Comparison of ENCODE assay signal across 9 cellular contexts in the genomic region with DNA sequence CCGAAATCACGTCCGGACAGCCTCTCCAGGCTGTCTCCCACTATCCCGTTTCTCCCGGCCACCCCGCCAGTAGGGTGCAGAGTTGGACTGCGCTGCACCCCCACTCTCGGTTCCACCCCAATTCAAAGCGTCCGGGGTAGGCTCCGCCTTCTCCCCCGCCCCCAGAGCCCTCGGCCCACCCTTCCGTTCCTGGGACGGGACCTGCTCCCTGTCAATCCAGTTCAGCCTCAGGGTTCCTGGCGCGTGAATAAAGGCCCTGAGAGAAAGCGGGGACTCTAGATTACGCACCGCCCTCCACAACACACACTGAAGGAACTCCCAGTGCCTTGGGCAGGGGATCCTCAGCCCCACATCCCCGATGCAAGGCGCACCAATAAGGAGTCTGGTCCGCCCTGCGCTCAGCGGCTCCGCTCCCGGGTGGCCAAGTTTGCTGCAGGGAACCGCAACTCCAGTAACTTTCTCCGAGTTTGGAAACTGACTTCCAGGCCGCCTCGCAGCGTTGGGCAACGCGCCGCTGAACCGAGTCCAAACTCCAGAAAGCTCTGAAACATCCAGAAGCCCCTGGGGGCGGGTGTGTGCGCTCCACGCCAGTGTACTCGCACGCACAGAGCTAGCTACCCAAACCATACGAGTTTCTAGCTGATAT. TPM values are rescaled to one million over a fixed set of nuclear protein-coding genes. Genes with fewer than 3 reads are reported as not detected.
A peak's percentile ranks its signal among the peaks of the same experiment; 100 is the strongest.
DNase-seq lines count a peak whose midpoint lies in the region; ATAC-seq, FAIRE-seq and TF ChIP-seq lines count a peak whose summit lies in the region.
"Had no signal": no experiment of that assay in that cellular context is flagged by ENCODE, and none has a peak within 500 bp of the region (broad histone marks: within the 10 kb centered on the region; RNA-seq: fewer than 3 reads in every experiment).

No MANE protein-coding gene starts in this region.

- H3K27ac Mint-ChIP-seq in activated T-cell treated with anti-CD3 and anti-CD28 coated beads, Interleukin-2, amount 50 U/mL, for 72 hours: no peak overlapping the region
- H3K27ac Mint-ChIP-seq: activated naive CD8-positive, alpha-beta T cell had no signal

- H3K4me1 Mint-ChIP-seq in activated T-cell treated with anti-CD3 and anti-CD28 coated beads, Interleukin-2, amount 50 U/mL, for 72 hours (ENCODE audit: low read depth): peaks cover 6% of the 10 kb centered on the region

- no peaks in the 10 kb centered on the region for H3K9me3 Mint-ChIP-seq in activated T-cell treated with anti-CD3 and anti-CD28 coated beads, Interleukin-2, amount 50 U/mL, for 72 hours

- H3K36me3 ChIP-seq in SK-N-MC (ENCODE audit: insufficient read depth, low read length): no peaks in the 10 kb centered on the region
- H3K36me3 ChIP-seq in esophagus squamous epithelium: peaks cover 0 to under 1% (median 0%) of the 10 kb centered on the region in 3 donors
- H3K36me3 ChIP-seq in mucosa of descending colon (ENCODE audit: low read depth): no peaks in the 10 kb centered on the region

- H3K9ac ChIP-seq in SK-N-MC (ENCODE audit: insufficient read length): no peak overlapping the region

- WGBS in esophagus squamous epithelium, 2 donors: 0 to 10% methylated on average over 5 to 11 of the region's 42 CpGs

- intact Hi-C loops in esophagus squamous epithelium (cut with DNase I): loop anchor here (10.0 kb wide), 1 partner anchor 151 kb away; no protein-coding TSS in a partner anchor
- intact Hi-C loops in mucosa of descending colon (cut with DNase I, micrococcal nuclease): no loop called here

- H3K4me3 Mint-ChIP-seq in activated T-cell treated with anti-CD3 and anti-CD28 coated beads, Interleukin-2, amount 50 U/mL, for 72 hours: peak overlapping the region; percentile 20 to 60
- H3K4me3 Mint-ChIP-seq: activated naive CD8-positive, alpha-beta T cell had no signal

- TF ChIP-seq POLR2A in esophagus squamous epithelium (IDR thresholded peaks at IDR 0.05): peak in 2 of 4 donors; percentile 70 to 87

- H3K27me3 Mint-ChIP-seq in activated T-cell treated with anti-CD3 and anti-CD28 coated beads, Interleukin-2, amount 50 U/mL, for 72 hours (ENCODE audit: low read depth): peaks cover 23% of the 10 kb centered on the region

- no peak for ATAC-seq in activated T-cell treated with anti-CD3 and anti-CD28 coated beads, Interleukin-2, amount 50 U/mL, for 72 hours (replicated peaks in 1 of 2)
- peak; percentile 88 for ATAC-seq in mucosa of descending colon

- H3K9me3 ChIP-seq in SK-N-MC (ENCODE audit: low read depth, low read length) (no peaks in the 10 kb centered on the region), esophagus squamous epithelium (no peaks in the 10 kb centered on the region), mucosa of descending colon (no peaks in the 10 kb centered on the region)

- peaks cover 0 to 64% (median 0%) of the 10 kb centered on the region in 3 donors for H3K4me1 ChIP-seq in esophagus squamous epithelium
- peaks cover 8% of the 10 kb centered on the region for H3K4me1 ChIP-seq in mucosa of descending colon (ENCODE audit: low read depth)

- no peak overlapping the region for H3K27ac ChIP-seq in SK-N-MC
- peak overlapping the region; percentile 82 to 96 (median 87) for H3K27ac ChIP-seq in esophagus squamous epithelium

- no peak for FAIRE-seq in urothelium cell line (lab: Jason Lieb, UNC)

- peaks cover 0 to 70% (median 0%) of the 10 kb centered on the region in 4 donors for H3K27me3 ChIP-seq in esophagus squamous epithelium

- peak in 5 of 6 experiments; percentile 19 to 47 (median 34) for TF ChIP-seq CTCF in esophagus squamous epithelium (IDR thresholded peaks at IDR 0.05)
- TF ChIP-seq CTCF in mucosa of descending colon (IDR thresholded peaks at IDR 0.05): no peak

- peaks cover 0 to 3% of the 10 kb centered on the region in 2 donors for H3K36me3 Mint-ChIP-seq in activated T-cell treated with anti-CD3 and anti-CD28 coated beads, Interleukin-2, amount 50 U/mL, for 72 hours (ENCODE audit: insufficient read depth in 2 of 2)

- H3K4me3 ChIP-seq in SK-N-MC (peak overlapping the region; percentile 75), esophagus squamous epithelium (peak overlapping the region; percentile 44 to 70 (median 60)), mucosa of descending colon (peak overlapping the region; percentile 15)

- DNase-seq in activated T-cell treated with anti-CD3 and anti-CD28 coated beads, Interleukin-2, amount 50 U/mL, for 72 hours: no peak
- DNase-seq in activated T-cell treated with anti-CD3 and anti-CD28 coated beads for 4 hours (no peak), SK-N-MC (ENCODE audit: low read depth, low spot score) (no peak), esophagus squamous epithelium (lab: John Stamatoyannopoulos, UW) (no peak), mucosa of descending colon (peak; percentile 87 to 92 (median 89)), urothelium cell line (ENCODE audit: low spot score) (peak; percentile 86), Kasumi-1 (lab: John Stamatoyannopoulos, UW) (no peak)
- DNase-seq in stimulated activated CD4-positive, alpha-beta T cell treated with anti-CD3 and anti-CD28 coated beads, Interleukin-4, amount 100 ng/mL, for 4 hours: no peak

RNA-seq across cellular contexts. Expression of a gene that starts 1.9 kb away (rescaled TPM):
- total RNA-seq in activated T-cell treated with anti-CD3 and anti-CD28 coated beads, Interleukin-2, amount 50 U/mL, for 72 hours: not detected
- 10 to 100 TPM in 1 of 4 donors, 1 to 10 TPM in 3; 3.1 to 15.1 (median 5.9) TPM for total RNA-seq in esophagus squamous epithelium
- total RNA-seq in mucosa of descending colon: 10 to 100 TPM in 2 of 3 donors, 1 to 10 TPM in 1; 7.4 to 20.5 (median 20.1) TPM

Comparison
In these comparisons a context has a peak if more than half of its experiments do, and no peak if none do; other contexts are left out.
1. DNase-seq: peak in mucosa of descending colon (3 of 3) and urothelium cell line (single experiment); none in activated T-cell treated with anti-CD3 and anti-CD28 coated beads, Interleukin-2, amount 50 U/mL, for 72 hours (0 of 2), activated T-cell treated with anti-CD3 and anti-CD28 coated beads for 4 hours (single experiment), SK-N-MC (single experiment), esophagus squamous epithelium (single experiment), stimulated activated CD4-positive, alpha-beta T cell treated with anti-CD3 and anti-CD28 coated beads, Interleukin-4, amount 100 ng/mL, for 4 hours (0 of 2) and Kasumi-1 (0 of 2).
2. H3K4me3 ChIP-seq: peak in every context shown above with its lines; median percentile 75 in SK-N-MC; 60 in esophagus squamous epithelium; 15 in mucosa of descending colon.
3. RNA of a gene that starts 1.9 kb away (total RNA-seq): 7.4 to 20.5 TPM in mucosa of descending colon and 3.1 to 15.1 TPM in esophagus squamous epithelium; not detected in activated T-cell treated with anti-CD3 and anti-CD28 coated beads, Interleukin-2, amount 50 U/mL, for 72 hours; every median in the first group is over 4 times any median in the second.